ENCODE assay signal across 1 cellular context in genomic region chr20:50308513-50309279, GRCh38.
TF ChIP-seq lines count a peak whose summit lies in the region.

No MANE protein-coding gene starts in this region.

TF ChIP-seq in HepG2, 621 proteins besides CTCF, POLR2A, EP300 and RAD21 (continued from another document and continues in another):
- no peak for TF ChIP-seq ZNF512B (CRISPR knock-in tag; IDR thresholded peaks at IDR 0.05; ENCODE audit: borderline replicate concordance)
- peak; percentile 24; the same call in 1 of the 2 replicates for TF ChIP-seq ZFP37 (CRISPR knock-in tag; IDR thresholded peaks at IDR 0.05; ENCODE audit: borderline replicate concordance)
- TF ChIP-seq ZNF3 (CRISPR knock-in tag; IDR thresholded peaks at IDR 0.05), result no peak
- no peak for TF ChIP-seq SMARCE1 (IDR thresholded peaks at IDR 0.05; ENCODE audit: borderline replicate concordance)
- peak; percentile 58; the same call in 1 of the 2 replicates for TF ChIP-seq CBFB (CRISPR knock-in tag; IDR thresholded peaks at IDR 0.05)
- TF ChIP-seq ZNF484 (CRISPR knock-in tag; IDR thresholded peaks at IDR 0.05; ENCODE audit: borderline replicate concordance, low read depth), result no peak
- peak; percentile 81 for TF ChIP-seq TAF1 (CRISPR knock-in tag; IDR thresholded peaks at IDR 0.05)
- no peak for TF ChIP-seq XBP1 (CRISPR knock-in tag; IDR thresholded peaks at IDR 0.05)
- peak; percentile 79 for TF ChIP-seq CREB1 (IDR thresholded peaks at IDR 0.05)
- TF ChIP-seq CREB1 (CRISPR knock-in tag; IDR thresholded peaks at IDR 0.05), result peak; percentile 85
- peak; percentile 91 for TF ChIP-seq KAT7 (CRISPR knock-in tag; IDR thresholded peaks at IDR 0.05; ENCODE audit: borderline replicate concordance)
- TF ChIP-seq HNF1A (IDR thresholded peaks at IDR 0.05; ENCODE audit: low read depth), result no peak; the same call in 1 of the 2 replicates
- TF ChIP-seq HNF1A (CRISPR knock-in tag; IDR thresholded peaks at IDR 0.05; ENCODE audit: borderline replicate concordance), result peak; percentile 70; the same call in 1 of the 2 replicates
- TF ChIP-seq RNF2 (conservative IDR thresholded peaks at IDR 0.05; ENCODE audit: low read depth), result no peak
- TF ChIP-seq ZSCAN21 (CRISPR knock-in tag; IDR thresholded peaks at IDR 0.05; ENCODE audit: borderline replicate concordance), result 0 out of 2 replicates have a peak, but pooled peaks have one; percentile 73
- peak; percentile 69 for TF ChIP-seq ZFP91 (CRISPR knock-in tag; IDR thresholded peaks at IDR 0.05; ENCODE audit: borderline replicate concordance)
- TF ChIP-seq ZIK1 (CRISPR knock-in tag; IDR thresholded peaks at IDR 0.05; ENCODE audit: borderline replicate concordance, low read depth), result no peak
- no peak for TF ChIP-seq AKAP8 (CRISPR knock-in tag; IDR thresholded peaks at IDR 0.05)
- peak; percentile 26; the same call in 1 of the 2 replicates for TF ChIP-seq ZNF251 (CRISPR knock-in tag; IDR thresholded peaks at IDR 0.05)
- TF ChIP-seq RARG (CRISPR knock-in tag; IDR thresholded peaks at IDR 0.05; ENCODE audit: low read depth), result no peak
- TF ChIP-seq FOXM1 (CRISPR knock-in tag; IDR thresholded peaks at IDR 0.05), result no peak
- peak; percentile 57; the same call in 1 of the 2 replicates for TF ChIP-seq ZNF451 (CRISPR knock-in tag; IDR thresholded peaks at IDR 0.05)
- TF ChIP-seq KMT2A (CRISPR knock-in tag; IDR thresholded peaks at IDR 0.05), result 0 out of 2 replicates have a peak, but pooled peaks have one; percentile 41
- TF ChIP-seq, protein P1, sequence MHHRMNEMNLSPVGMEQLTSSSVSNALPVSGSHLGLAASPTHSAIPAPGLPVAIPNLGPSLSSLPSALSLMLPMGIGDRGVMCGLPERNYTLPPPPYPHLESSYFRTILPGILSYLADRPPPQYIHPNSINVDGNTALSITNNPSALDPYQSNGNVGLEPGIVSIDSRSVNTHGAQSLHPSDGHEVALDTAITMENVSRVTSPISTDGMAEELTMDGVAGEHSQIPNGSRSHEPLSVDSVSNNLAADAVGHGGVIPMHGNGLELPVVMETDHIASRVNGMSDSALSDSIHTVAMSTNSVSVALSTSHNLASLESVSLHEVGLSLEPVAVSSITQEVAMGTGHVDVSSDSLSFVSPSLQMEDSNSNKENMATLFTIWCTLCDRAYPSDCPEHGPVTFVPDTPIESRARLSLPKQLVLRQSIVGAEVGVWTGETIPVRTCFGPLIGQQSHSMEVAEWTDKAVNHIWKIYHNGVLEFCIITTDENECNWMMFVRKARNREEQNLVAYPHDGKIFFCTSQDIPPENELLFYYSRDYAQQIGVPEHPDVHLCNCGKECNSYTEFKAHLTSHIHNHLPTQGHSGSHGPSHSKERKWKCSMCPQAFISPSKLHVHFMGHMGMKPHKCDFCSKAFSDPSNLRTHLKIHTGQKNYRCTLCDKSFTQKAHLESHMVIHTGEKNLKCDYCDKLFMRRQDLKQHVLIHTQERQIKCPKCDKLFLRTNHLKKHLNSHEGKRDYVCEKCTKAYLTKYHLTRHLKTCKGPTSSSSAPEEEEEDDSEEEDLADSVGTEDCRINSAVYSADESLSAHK (CRISPR knock-in tag; IDR thresholded peaks at IDR 0.05; ENCODE audit: borderline replicate concordance), result no peak
- TF ChIP-seq, protein P2, sequence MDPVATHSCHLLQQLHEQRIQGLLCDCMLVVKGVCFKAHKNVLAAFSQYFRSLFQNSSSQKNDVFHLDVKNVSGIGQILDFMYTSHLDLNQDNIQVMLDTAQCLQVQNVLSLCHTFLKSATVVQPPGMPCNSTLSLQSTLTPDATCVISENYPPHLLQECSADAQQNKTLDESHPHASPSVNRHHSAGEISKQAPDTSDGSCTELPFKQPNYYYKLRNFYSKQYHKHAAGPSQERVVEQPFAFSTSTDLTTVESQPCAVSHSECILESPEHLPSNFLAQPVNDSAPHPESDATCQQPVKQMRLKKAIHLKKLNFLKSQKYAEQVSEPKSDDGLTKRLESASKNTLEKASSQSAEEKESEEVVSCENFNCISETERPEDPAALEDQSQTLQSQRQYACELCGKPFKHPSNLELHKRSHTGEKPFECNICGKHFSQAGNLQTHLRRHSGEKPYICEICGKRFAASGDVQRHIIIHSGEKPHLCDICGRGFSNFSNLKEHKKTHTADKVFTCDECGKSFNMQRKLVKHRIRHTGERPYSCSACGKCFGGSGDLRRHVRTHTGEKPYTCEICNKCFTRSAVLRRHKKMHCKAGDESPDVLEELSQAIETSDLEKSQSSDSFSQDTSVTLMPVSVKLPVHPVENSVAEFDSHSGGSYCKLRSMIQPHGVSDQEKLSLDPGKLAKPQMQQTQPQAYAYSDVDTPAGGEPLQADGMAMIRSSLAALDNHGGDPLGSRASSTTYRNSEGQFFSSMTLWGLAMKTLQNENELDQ (CRISPR knock-in tag; IDR thresholded peaks at IDR 0.05; ENCODE audit: borderline replicate concordance), result no peak
- no peak for TF ChIP-seq WIZ (CRISPR knock-in tag; IDR thresholded peaks at IDR 0.05)
- TF ChIP-seq ZBTB37 (CRISPR knock-in tag; IDR thresholded peaks at IDR 0.05), result 0 out of 2 replicates have a peak, but pooled peaks have one; percentile 68
- TF ChIP-seq RXRA (CRISPR knock-in tag; IDR thresholded peaks at IDR 0.05), result peak; percentile 80
- peak; percentile 66 for TF ChIP-seq MEIS1 (CRISPR knock-in tag; IDR thresholded peaks at IDR 0.05; ENCODE audit: borderline replicate concordance)
- TF ChIP-seq MEIS2 (CRISPR knock-in tag; IDR thresholded peaks at IDR 0.05), result 0 out of 2 replicates have a peak, but pooled peaks have one; percentile 39
- TF ChIP-seq CBX2 (IDR thresholded peaks at IDR 0.05; ENCODE audit: low read depth, low read length), result no peak
- TF ChIP-seq CBX2 (CRISPR knock-in tag; IDR thresholded peaks at IDR 0.05; ENCODE audit: low read depth), result 0 out of 2 replicates have a peak, but pooled peaks have one; percentile 63
- TF ChIP-seq, protein P3, sequence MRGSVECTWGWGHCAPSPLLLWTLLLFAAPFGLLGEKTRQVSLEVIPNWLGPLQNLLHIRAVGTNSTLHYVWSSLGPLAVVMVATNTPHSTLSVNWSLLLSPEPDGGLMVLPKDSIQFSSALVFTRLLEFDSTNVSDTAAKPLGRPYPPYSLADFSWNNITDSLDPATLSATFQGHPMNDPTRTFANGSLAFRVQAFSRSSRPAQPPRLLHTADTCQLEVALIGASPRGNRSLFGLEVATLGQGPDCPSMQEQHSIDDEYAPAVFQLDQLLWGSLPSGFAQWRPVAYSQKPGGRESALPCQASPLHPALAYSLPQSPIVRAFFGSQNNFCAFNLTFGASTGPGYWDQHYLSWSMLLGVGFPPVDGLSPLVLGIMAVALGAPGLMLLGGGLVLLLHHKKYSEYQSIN (CRISPR knock-in tag; IDR thresholded peaks at IDR 0.05; ENCODE audit: borderline replicate concordance), result no peak
- no peak for TF ChIP-seq SNRNP70 (IDR thresholded peaks at IDR 0.05; ENCODE audit: low read depth, low read length)
- peak; percentile 81; the same call in 1 of the 2 replicates for TF ChIP-seq ZMYM2 (CRISPR knock-in tag; IDR thresholded peaks at IDR 0.05)
- no peak for TF ChIP-seq RAD51 (IDR thresholded peaks at IDR 0.05; ENCODE audit: borderline replicate concordance)
- TF ChIP-seq HNRNPLL (IDR thresholded peaks at IDR 0.05; ENCODE audit: low read depth, low read length, poor library complexity, severe bottlenecking), result peak; percentile 60
- no peak; the same call in 1 of the 2 replicates for TF ChIP-seq TGIF2 (CRISPR knock-in tag; IDR thresholded peaks at IDR 0.05)
- TF ChIP-seq, protein P4, sequence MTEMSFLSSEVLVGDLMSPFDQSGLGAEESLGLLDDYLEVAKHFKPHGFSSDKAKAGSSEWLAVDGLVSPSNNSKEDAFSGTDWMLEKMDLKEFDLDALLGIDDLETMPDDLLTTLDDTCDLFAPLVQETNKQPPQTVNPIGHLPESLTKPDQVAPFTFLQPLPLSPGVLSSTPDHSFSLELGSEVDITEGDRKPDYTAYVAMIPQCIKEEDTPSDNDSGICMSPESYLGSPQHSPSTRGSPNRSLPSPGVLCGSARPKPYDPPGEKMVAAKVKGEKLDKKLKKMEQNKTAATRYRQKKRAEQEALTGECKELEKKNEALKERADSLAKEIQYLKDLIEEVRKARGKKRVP (CRISPR knock-in tag; IDR thresholded peaks at IDR 0.05), result peak in 1 of 2 experiments; percentile 62; a peak in 2 of 4 replicates
- TF ChIP-seq MZF1 (CRISPR knock-in tag; IDR thresholded peaks at IDR 0.05; ENCODE audit: borderline replicate concordance), result 0 out of 2 replicates have a peak, but pooled peaks have one; percentile 22
- peak; percentile 33; the same call in 1 of the 2 replicates for TF ChIP-seq ARHGAP35 (CRISPR knock-in tag; IDR thresholded peaks at IDR 0.05; ENCODE audit: borderline replicate concordance)
- no peak for TF ChIP-seq ZNF20 (CRISPR knock-in tag; IDR thresholded peaks at IDR 0.05)
- TF ChIP-seq HNRNPK (IDR thresholded peaks at IDR 0.05; ENCODE audit: low read depth, low read length, poor library complexity, severe bottlenecking), result peak; percentile 91
- TF ChIP-seq HDAC2 (CRISPR knock-in tag; IDR thresholded peaks at IDR 0.05), result peak; percentile 66
- TF ChIP-seq ZNF441 (CRISPR knock-in tag; IDR thresholded peaks at IDR 0.05; ENCODE audit: borderline replicate concordance), result no peak
- no peak for TF ChIP-seq SYNCRIP (IDR thresholded peaks at IDR 0.05; ENCODE audit: insufficient read depth, low read depth, low read length)
- 0 out of 2 replicates have a peak, but pooled peaks have one; percentile 34 for TF ChIP-seq ELF4 (CRISPR knock-in tag; IDR thresholded peaks at IDR 0.05; ENCODE audit: borderline replicate concordance)
- TF ChIP-seq ZBTB1 (CRISPR knock-in tag; IDR thresholded peaks at IDR 0.05; ENCODE audit: borderline replicate concordance), result 0 out of 2 replicates have a peak, but pooled peaks have one; percentile 32
- TF ChIP-seq DNMT1 (CRISPR knock-in tag; IDR thresholded peaks at IDR 0.05), result no peak
- peak; percentile 31; the same call in 1 of the 2 replicates for TF ChIP-seq KLF11 (CRISPR knock-in tag; IDR thresholded peaks at IDR 0.05)
- no peak for TF ChIP-seq JUN (CRISPR knock-in tag; IDR thresholded peaks at IDR 0.05)
